In the genomic region with DNA sequence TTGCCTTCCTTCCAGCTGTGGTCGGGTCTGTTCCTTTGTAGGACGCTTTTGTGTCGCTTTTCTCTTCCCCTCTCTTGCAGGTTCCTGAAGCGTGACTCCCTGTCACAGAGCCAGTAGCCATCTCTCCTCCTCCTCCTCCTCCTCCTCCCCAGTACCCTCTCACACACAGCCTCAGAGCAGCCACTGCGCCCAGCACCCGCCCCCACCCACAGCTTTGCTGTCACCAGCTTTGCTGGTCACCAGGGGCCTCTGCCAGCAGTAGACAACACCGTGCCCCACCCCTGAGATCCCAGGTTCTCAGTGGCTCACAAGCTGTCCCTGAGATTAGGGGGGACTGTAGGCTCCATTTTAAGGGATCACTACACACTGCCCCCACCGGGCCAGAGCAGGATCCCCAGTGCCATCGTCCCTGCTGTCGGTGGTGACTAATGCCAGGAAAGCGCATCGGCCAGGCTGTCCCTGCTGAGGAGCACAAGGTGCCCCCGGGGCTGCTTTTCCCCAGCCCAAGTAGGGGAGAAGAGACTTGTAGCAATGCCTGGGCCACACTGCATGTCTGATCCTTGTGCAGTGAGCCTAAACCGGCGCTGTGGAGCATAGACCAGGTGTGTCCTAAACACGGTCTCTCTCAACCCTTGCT, we compare ENCODE assay signal across 1 cellular context.
TF ChIP-seq lines count a peak whose summit lies in the region.

No MANE protein-coding gene starts in this region.

TF ChIP-seq in GM23338, 12 proteins besides CTCF, POLR2A, EP300 and RAD21 (continued from another document):
- TF ChIP-seq, protein P1, sequence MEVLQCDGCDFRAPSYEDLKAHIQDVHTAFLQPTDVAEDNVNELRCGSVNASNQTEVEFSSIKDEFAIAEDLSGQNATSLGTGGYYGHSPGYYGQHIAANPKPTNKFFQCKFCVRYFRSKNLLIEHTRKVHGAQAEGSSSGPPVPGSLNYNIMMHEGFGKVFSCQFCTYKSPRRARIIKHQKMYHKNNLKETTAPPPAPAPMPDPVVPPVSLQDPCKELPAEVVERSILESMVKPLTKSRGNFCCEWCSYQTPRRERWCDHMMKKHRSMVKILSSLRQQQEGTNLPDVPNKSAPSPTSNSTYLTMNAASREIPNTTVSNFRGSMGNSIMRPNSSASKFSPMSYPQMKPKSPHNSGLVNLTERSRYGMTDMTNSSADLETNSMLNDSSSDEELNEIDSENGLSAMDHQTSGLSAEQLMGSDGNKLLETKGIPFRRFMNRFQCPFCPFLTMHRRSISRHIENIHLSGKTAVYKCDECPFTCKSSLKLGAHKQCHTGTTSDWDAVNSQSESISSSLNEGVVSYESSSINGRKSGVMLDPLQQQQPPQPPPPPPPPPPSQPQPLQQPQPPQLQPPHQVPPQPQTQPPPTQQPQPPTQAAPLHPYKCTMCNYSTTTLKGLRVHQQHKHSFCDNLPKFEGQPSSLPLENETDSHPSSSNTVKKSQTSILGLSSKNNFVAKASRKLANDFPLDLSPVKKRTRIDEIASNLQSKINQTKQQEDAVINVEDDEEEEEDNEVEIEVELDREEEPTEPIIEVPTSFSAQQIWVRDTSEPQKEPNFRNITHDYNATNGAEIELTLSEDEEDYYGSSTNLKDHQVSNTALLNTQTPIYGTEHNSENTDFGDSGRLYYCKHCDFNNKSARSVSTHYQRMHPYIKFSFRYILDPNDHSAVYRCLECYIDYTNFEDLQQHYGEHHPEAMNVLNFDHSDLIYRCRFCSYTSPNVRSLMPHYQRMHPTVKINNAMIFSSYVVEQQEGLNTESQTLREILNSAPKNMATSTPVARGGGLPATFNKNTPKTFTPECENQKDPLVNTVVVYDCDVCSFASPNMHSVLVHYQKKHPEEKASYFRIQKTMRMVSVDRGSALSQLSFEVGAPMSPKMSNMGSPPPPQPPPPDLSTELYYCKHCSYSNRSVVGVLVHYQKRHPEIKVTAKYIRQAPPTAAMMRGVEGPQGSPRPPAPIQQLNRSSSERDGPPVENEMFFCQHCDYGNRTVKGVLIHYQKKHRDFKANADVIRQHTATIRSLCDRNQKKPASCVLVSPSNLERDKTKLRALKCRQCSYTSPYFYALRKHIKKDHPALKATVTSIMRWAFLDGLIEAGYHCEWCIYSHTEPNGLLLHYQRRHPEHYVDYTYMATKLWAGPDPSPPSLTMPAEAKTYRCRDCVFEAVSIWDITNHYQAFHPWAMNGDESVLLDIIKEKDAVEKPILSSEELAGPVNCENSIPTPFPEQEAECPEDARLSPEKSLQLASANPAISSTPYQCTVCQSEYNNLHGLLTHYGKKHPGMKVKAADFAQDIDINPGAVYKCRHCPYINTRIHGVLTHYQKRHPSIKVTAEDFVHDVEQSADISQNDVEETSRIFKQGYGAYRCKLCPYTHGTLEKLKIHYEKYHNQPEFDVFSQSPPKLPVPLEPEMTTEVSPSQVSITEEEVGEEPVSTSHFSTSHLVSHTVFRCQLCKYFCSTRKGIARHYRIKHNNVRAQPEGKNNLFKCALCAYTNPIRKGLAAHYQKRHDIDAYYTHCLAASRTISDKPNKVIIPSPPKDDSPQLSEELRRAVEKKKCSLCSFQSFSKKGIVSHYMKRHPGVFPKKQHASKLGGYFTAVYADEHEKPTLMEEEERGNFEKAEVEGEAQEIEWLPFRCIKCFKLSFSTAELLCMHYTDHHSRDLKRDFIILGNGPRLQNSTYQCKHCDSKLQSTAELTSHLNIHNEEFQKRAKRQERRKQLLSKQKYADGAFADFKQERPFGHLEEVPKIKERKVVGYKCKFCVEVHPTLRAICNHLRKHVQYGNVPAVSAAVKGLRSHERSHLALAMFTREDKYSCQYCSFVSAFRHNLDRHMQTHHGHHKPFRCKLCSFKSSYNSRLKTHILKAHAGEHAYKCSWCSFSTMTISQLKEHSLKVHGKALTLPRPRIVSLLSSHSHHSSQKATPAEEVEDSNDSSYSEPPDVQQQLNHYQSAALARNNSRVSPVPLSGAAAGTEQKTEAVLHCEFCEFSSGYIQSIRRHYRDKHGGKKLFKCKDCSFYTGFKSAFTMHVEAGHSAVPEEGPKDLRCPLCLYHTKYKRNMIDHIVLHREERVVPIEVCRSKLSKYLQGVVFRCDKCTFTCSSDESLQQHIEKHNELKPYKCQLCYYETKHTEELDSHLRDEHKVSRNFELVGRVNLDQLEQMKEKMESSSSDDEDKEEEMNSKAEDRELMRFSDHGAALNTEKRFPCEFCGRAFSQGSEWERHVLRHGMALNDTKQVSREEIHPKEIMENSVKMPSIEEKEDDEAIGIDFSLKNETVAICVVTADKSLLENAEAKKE (CRISPR knock-in tag; IDR thresholded peaks at IDR 0.05), result no peak
- TF ChIP-seq, protein P2, sequence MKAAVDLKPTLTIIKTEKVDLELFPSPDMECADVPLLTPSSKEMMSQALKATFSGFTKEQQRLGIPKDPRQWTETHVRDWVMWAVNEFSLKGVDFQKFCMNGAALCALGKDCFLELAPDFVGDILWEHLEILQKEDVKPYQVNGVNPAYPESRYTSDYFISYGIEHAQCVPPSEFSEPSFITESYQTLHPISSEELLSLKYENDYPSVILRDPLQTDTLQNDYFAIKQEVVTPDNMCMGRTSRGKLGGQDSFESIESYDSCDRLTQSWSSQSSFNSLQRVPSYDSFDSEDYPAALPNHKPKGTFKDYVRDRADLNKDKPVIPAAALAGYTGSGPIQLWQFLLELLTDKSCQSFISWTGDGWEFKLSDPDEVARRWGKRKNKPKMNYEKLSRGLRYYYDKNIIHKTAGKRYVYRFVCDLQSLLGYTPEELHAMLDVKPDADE (IDR thresholded peaks at IDR 0.05), result no peak
- TF ChIP-seq ZNF331 (CRISPR knock-in tag; IDR thresholded peaks at IDR 0.05; ENCODE audit: low read depth), result no peak
TF ChIP-seq in GM23338: peak in this region for 0.
